In genomic region chr18:57841568-57841967, GRCh38 we compare ENCODE assay signal across 13 cellular contexts. TPM values are rescaled to one million over a fixed set of nuclear protein-coding genes. Genes with fewer than 3 reads are reported as not detected.
A peak's percentile ranks its signal among the peaks of the same experiment; 100 is the strongest.
DNase-seq lines count a peak whose midpoint lies in the region; ATAC-seq and TF ChIP-seq lines count a peak whose summit lies in the region.
"Had no signal": no experiment of that assay in that cellular context is flagged by ENCODE, and none has a peak within 500 bp of the region (broad histone marks: within the 10 kb centered on the region; RNA-seq: fewer than 3 reads in every experiment).

No MANE protein-coding gene starts in this region.

- H3K27ac Mint-ChIP-seq in natural killer cell treated with Interleukin-12 subunit alpha and Interleukin-12 subunit beta and Interleukin-15 and Interleukin-18, amount 100 ng/mL, for 72 hours = peak overlapping the region; percentile 33 to 37
- H3K27ac Mint-ChIP-seq in natural killer cell = no peak overlapping the region
- H3K27ac Mint-ChIP-seq in stimulated activated naive CD8-positive, alpha-beta T cell treated with anti-CD3 and anti-CD28 coated beads, Interleukin-15, amount 100 ng/mL, for 72 hours = peak overlapping the region in 1 of 2 donors; percentile 74
- no peak overlapping the region for H3K27ac Mint-ChIP-seq in nephron progenitor cell
- H3K27ac Mint-ChIP-seq: neural progenitor cell had no signal

- peaks cover 23 to 47% of the 10 kb centered on the region in 2 donors for H3K27me3 Mint-ChIP-seq in natural killer cell treated with Interleukin-12 subunit alpha and Interleukin-12 subunit beta and Interleukin-15 and Interleukin-18, amount 100 ng/mL, for 72 hours
- H3K27me3 Mint-ChIP-seq in natural killer cell (ENCODE audit: low read depth in 2 of 2) = peaks cover 0 to 15% of the 10 kb centered on the region in 2 donors
- peaks cover 39% of the 10 kb centered on the region for H3K27me3 Mint-ChIP-seq in stimulated activated naive CD8-positive, alpha-beta T cell treated with anti-CD3 and anti-CD28 coated beads, Interleukin-15, amount 100 ng/mL, for 72 hours
- H3K27me3 Mint-ChIP-seq in nephron progenitor cell (ENCODE audit: low read depth, poor library complexity) = peaks cover 54% of the 10 kb centered on the region

- no peak for DNase-seq in natural killer cell treated with Interleukin-12 subunit alpha and Interleukin-12 subunit beta and Interleukin-15 and Interleukin-18, amount 100 ng/mL, for 72 hours (ENCODE audit: low spot score)
- DNase-seq in natural killer cell (no peak), COLO829 (ENCODE audit: low spot score) (no peak), nephron progenitor cell (no peak)
- peak; percentile 46 to 72 for DNase-seq in stimulated activated naive CD8-positive, alpha-beta T cell treated with anti-CD3 and anti-CD28 coated beads, Interleukin-15, amount 100 ng/mL, for 72 hours
- DNase-seq: Kasumi-1, NCI-H446 treated with DMSO at 0.1 percent for 48 hours had no signal

- H3K9me3 Mint-ChIP-seq in natural killer cell treated with Interleukin-12 subunit alpha and Interleukin-12 subunit beta and Interleukin-15 and Interleukin-18, amount 100 ng/mL, for 72 hours = no peaks in the 10 kb centered on the region
- H3K9me3 Mint-ChIP-seq in natural killer cell = no peaks in the 10 kb centered on the region
- H3K9me3 Mint-ChIP-seq in stimulated activated naive CD8-positive, alpha-beta T cell treated with anti-CD3 and anti-CD28 coated beads, Interleukin-15, amount 100 ng/mL, for 72 hours = no peaks in the 10 kb centered on the region
- H3K9me3 Mint-ChIP-seq in nephron progenitor cell = no peaks in the 10 kb centered on the region
- H3K9me3 Mint-ChIP-seq: neural progenitor cell had no signal

- TF ChIP-seq CTCF in natural killer cell (IDR thresholded peaks at IDR 0.05) (no peak), nephron progenitor cell (IDR thresholded peaks at IDR 0.05) (no peak)

- peak overlapping the region; percentile 50 for H3K4me3 Mint-ChIP-seq in natural killer cell treated with Interleukin-12 subunit alpha and Interleukin-12 subunit beta and Interleukin-15 and Interleukin-18, amount 100 ng/mL, for 72 hours
- no peak overlapping the region for H3K4me3 Mint-ChIP-seq in natural killer cell
- peak overlapping the region in 1 of 2 donors; percentile 62 for H3K4me3 Mint-ChIP-seq in stimulated activated naive CD8-positive, alpha-beta T cell treated with anti-CD3 and anti-CD28 coated beads, Interleukin-15, amount 100 ng/mL, for 72 hours
- H3K4me3 Mint-ChIP-seq in nephron progenitor cell = no peak overlapping the region
- H3K4me3 Mint-ChIP-seq: neural progenitor cell had no signal

- intact Hi-C loops in natural killer cell (cut with micrococcal nuclease) = no loop called here

- H3K4me1 Mint-ChIP-seq in natural killer cell treated with Interleukin-12 subunit alpha and Interleukin-12 subunit beta and Interleukin-15 and Interleukin-18, amount 100 ng/mL, for 72 hours (ENCODE audit: low read depth in 2 of 2) = peaks cover 16 to 25% of the 10 kb centered on the region in 2 donors
- H3K4me1 Mint-ChIP-seq in natural killer cell (no peaks in the 10 kb centered on the region), nephron progenitor cell (no peaks in the 10 kb centered on the region)
- peaks cover 65% of the 10 kb centered on the region for H3K4me1 Mint-ChIP-seq in stimulated activated naive CD8-positive, alpha-beta T cell treated with anti-CD3 and anti-CD28 coated beads, Interleukin-15, amount 100 ng/mL, for 72 hours

- peak; percentile 82 to 84 for ATAC-seq in natural killer cell treated with Interleukin-12 subunit alpha and Interleukin-12 subunit beta and Interleukin-15 and Interleukin-18, amount 100 ng/mL, for 72 hours
- no peak for ATAC-seq in natural killer cell
- peak; percentile 46 for ATAC-seq in GM21529 (IDR thresholded peaks at IDR 0.05; ENCODE audit: unreplicated experiment)
- peak; percentile 40 for ATAC-seq in HG03354 (IDR thresholded peaks at IDR 0.05; ENCODE audit: poor library complexity, severe bottlenecking, unreplicated experiment)
- ATAC-seq in stimulated activated naive CD8-positive, alpha-beta T cell treated with anti-CD3 and anti-CD28 coated beads, Interleukin-15, amount 100 ng/mL, for 72 hours = peak; percentile 77
- ATAC-seq in HG02970 (IDR thresholded peaks at IDR 0.05; ENCODE audit: low FRiP score, unreplicated experiment) = no peak
- ATAC-seq: esophagus mucosa, HCT116 had no signal

- no peaks in the 10 kb centered on the region for H3K36me3 Mint-ChIP-seq in natural killer cell treated with Interleukin-12 subunit alpha and Interleukin-12 subunit beta and Interleukin-15 and Interleukin-18, amount 100 ng/mL, for 72 hours
- H3K36me3 Mint-ChIP-seq in natural killer cell = no peaks in the 10 kb centered on the region
- H3K36me3 Mint-ChIP-seq in nephron progenitor cell (ENCODE audit: low read depth) = no peaks in the 10 kb centered on the region
- H3K36me3 Mint-ChIP-seq: neural progenitor cell had no signal

RNA-seq across cellular contexts. Expression of gene ATP8B1, which starts 38.5 kb away (rescaled TPM):
- total RNA-seq in natural killer cell treated with Interleukin-12 subunit alpha and Interleukin-12 subunit beta and Interleukin-15 and Interleukin-18, amount 100 ng/mL, for 72 hours = not detected
- total RNA-seq in natural killer cell = not detected

Comparison
In these comparisons a context has a peak if more than half of its experiments do, and no peak if none do; other contexts are left out.
1. ATAC-seq: peak in natural killer cell treated with Interleukin-12 subunit alpha and Interleukin-12 subunit beta and Interleukin-15 and Interleukin-18, amount 100 ng/mL, for 72 hours (2 of 2), GM21529 (single experiment), HG03354 (single experiment) and stimulated activated naive CD8-positive, alpha-beta T cell treated with anti-CD3 and anti-CD28 coated beads, Interleukin-15, amount 100 ng/mL, for 72 hours (single experiment); none in natural killer cell (0 of 3) and HG02970 (single experiment).
2. H3K27ac Mint-ChIP-seq: peak in natural killer cell treated with Interleukin-12 subunit alpha and Interleukin-12 subunit beta and Interleukin-15 and Interleukin-18, amount 100 ng/mL, for 72 hours (2 of 2); none in natural killer cell (0 of 2) and nephron progenitor cell (single experiment).
3. DNase-seq: peak in stimulated activated naive CD8-positive, alpha-beta T cell treated with anti-CD3 and anti-CD28 coated beads, Interleukin-15, amount 100 ng/mL, for 72 hours (2 of 2); none in natural killer cell treated with Interleukin-12 subunit alpha and Interleukin-12 subunit beta and Interleukin-15 and Interleukin-18, amount 100 ng/mL, for 72 hours (single experiment), natural killer cell (single experiment), COLO829 (single experiment) and nephron progenitor cell (single experiment).